ENCODE assay signal across 11 cellular contexts in genomic region chr7:155665957-155666287, GRCh38. TPM values are rescaled to one million over a fixed set of nuclear protein-coding genes. Genes with fewer than 3 reads are reported as not detected.
A peak's percentile ranks its signal among the peaks of the same experiment; 100 is the strongest.
DNase-seq lines count a peak whose midpoint lies in the region; ATAC-seq and TF ChIP-seq lines count a peak whose summit lies in the region.
"Had no signal": no experiment of that assay in that cellular context is flagged by ENCODE, and none has a peak within 500 bp of the region (broad histone marks: within the 10 kb centered on the region; RNA-seq: fewer than 3 reads in every experiment).

No MANE protein-coding gene starts in this region.

- H3K36me3 ChIP-seq in smooth muscle cell (ENCODE audit: low read depth) (no peaks in the 10 kb centered on the region), H7 (replicated peaks; ENCODE audit: control insufficient read depth, insufficient read depth, low read length) (no peaks in the 10 kb centered on the region; the same call in 1 of the 2 replicates)

- H3K27ac ChIP-seq in smooth muscle cell (ENCODE audit: low read depth): peak overlapping the region; percentile 81

- CTCF ChIA-PET in activated CD4-positive, alpha-beta T cell treated with anti-CD3 and anti-CD28 coated beads for 36 hours (lab: Charles Lee): interaction anchor here (0.6 to 1.3 kb wide), 5 partner anchors 16 to 102 kb away, joined by 3 to 4 read pairs (median 3); no protein-coding TSS in a partner anchor

- H3K4me1 ChIP-seq in smooth muscle cell (ENCODE audit: low read depth): peaks cover 10% of the 10 kb centered on the region

- intact Hi-C loops in activated CD4-positive, alpha-beta T cell treated with anti-CD3 and anti-CD28 coated beads for 36 hours (cut with DNase I, micrococcal nuclease): no loop called here
- intact Hi-C loops in head of caudate nucleus (cut with DNase I): no loop called here

- H3K27me3 Mint-ChIP-seq in activated CD4-positive, alpha-beta T cell treated with anti-CD3 and anti-CD28 coated beads for 36 hours: no peaks in the 10 kb centered on the region
- H3K27me3 Mint-ChIP-seq: B cell had no signal

- TF ChIP-seq CTCF in smooth muscle cell (IDR thresholded peaks at IDR 0.05; ENCODE audit: borderline replicate concordance, insufficient read depth, poor library complexity, severe bottlenecking): no peak

- H3F3A ChIP-seq in smooth muscle cell (ENCODE audit: low read depth): peaks cover 19% of the 10 kb centered on the region

- no peaks in the 10 kb centered on the region for H3K27me3 ChIP-seq in smooth muscle cell (ENCODE audit: low read depth)
- no peaks in the 10 kb centered on the region for H3K27me3 ChIP-seq in H7 (ENCODE audit: control insufficient read depth, insufficient read depth, low read length)

- H4K20me1 ChIP-seq in smooth muscle cell (ENCODE audit: low read depth): peaks cover 99% of the 10 kb centered on the region

- no peak for TF ChIP-seq POLR2A in erythroblast (IDR thresholded peaks at IDR 0.05; ENCODE audit: low read length)

- no peaks in the 10 kb centered on the region for H3K9me3 ChIP-seq in smooth muscle cell (replicated peaks; ENCODE audit: low read depth)

- peak overlapping the region; percentile 64 for H3K4me2 ChIP-seq in smooth muscle cell

- no peak overlapping the region for H2AFZ ChIP-seq in smooth muscle cell (ENCODE audit: low read depth)

- peaks cover 20% of the 10 kb centered on the region for H3K36me3 Mint-ChIP-seq in activated CD4-positive, alpha-beta T cell treated with anti-CD3 and anti-CD28 coated beads for 36 hours (ENCODE audit: low read depth)

- POLR2A ChIA-PET in activated CD4-positive, alpha-beta T cell treated with anti-CD3 and anti-CD28 coated beads for 36 hours (lab: Charles Lee): interaction anchor here (0.6 to 1.0 kb wide), 3 partner anchors 9 to 22 kb away, joined by 3 to 5 read pairs (median 3); partner anchors contain the start of gene RBM33

- WGBS in smooth muscle cell (ENCODE audit: low lambda C conversion rate): 6% methylated on average over 3 of the region's 3 CpGs

- peaks cover 83% of the 10 kb centered on the region for H3K4me1 Mint-ChIP-seq in activated CD4-positive, alpha-beta T cell treated with anti-CD3 and anti-CD28 coated beads for 36 hours

- peak; percentile 95 for ATAC-seq in activated CD4-positive, alpha-beta T cell treated with anti-CD3 and anti-CD28 coated beads for 36 hours

- DNase-seq in activated CD4-positive, alpha-beta T cell treated with anti-CD3 and anti-CD28 coated beads for 36 hours: no peak
- no peak for DNase-seq in activated CD4-positive, alpha-beta T cell treated with anti-CD3 and anti-CD28 coated beads, Interleukin-2, amount 50 U/mL, for 48 hours
- DNase-seq in RKO (ENCODE audit: low spot score) (peak; percentile 91), erythroblast (lab: John Stamatoyannopoulos, UW) (peak; percentile 30 to 56), smooth muscle cell (lab: John Stamatoyannopoulos, UW; ENCODE audit: unreplicated experiment) (no peak), head of caudate nucleus (no peak), H7 (no peak)
- DNase-seq in activated effector memory CD4-positive, alpha-beta T cell treated with Interleukin-2 at 50 U/mL for 16 hours: no peak
- DNase-seq: activated CD4-positive, alpha-beta T cell treated with anti-CD3 and anti-CD28 coated beads for 1 hour; effector CD8-positive, alpha-beta T cell had no signal

- H3K4me3 ChIP-seq in smooth muscle cell (no peak overlapping the region), H7 (ENCODE audit: insufficient read depth, low read depth, low read length) (no peak overlapping the region)

- no peak overlapping the region for H3K4me3 Mint-ChIP-seq in activated CD4-positive, alpha-beta T cell treated with anti-CD3 and anti-CD28 coated beads for 36 hours
- H3K4me3 Mint-ChIP-seq: B cell had no signal

- no peaks in the 10 kb centered on the region for H3K9me3 Mint-ChIP-seq in activated CD4-positive, alpha-beta T cell treated with anti-CD3 and anti-CD28 coated beads for 36 hours (ENCODE audit: low read depth)

- H3K27ac Mint-ChIP-seq in activated CD4-positive, alpha-beta T cell treated with anti-CD3 and anti-CD28 coated beads for 36 hours: peak overlapping the region; percentile 61
- H3K27ac Mint-ChIP-seq: B cell had no signal

- H3K79me2 ChIP-seq in smooth muscle cell (ENCODE audit: low read depth): peaks cover 90% of the 10 kb centered on the region

- no peak overlapping the region for H3K9ac ChIP-seq in smooth muscle cell (ENCODE audit: low read depth)

RNA-seq across cellular contexts. Expression of gene RBM33, which starts 21.5 kb away (rescaled TPM):
- 10 to 100 TPM; 67.6 to 81.1 TPM for total RNA-seq in activated CD4-positive, alpha-beta T cell treated with anti-CD3 and anti-CD28 coated beads for 36 hours
- total RNA-seq in smooth muscle cell: 16.2 and 22.5 TPM in 2 replicates
- polyA plus RNA-seq in smooth muscle cell: 25.3 and 45.7 TPM in 2 replicates
- 15.4 and 22.3 TPM in 2 replicates for total RNA-seq in H7 (2014; rRNA removed; shearing (Covaris generic))

Comparison
In these comparisons a context has a peak if more than half of its experiments do, and no peak if none do; other contexts are left out.
1. DNase-seq: peak in RKO (single experiment) and erythroblast (2 of 2); none in activated CD4-positive, alpha-beta T cell treated with anti-CD3 and anti-CD28 coated beads for 36 hours (single experiment), activated CD4-positive, alpha-beta T cell treated with anti-CD3 and anti-CD28 coated beads, Interleukin-2, amount 50 U/mL, for 48 hours (0 of 2), smooth muscle cell (single experiment), activated effector memory CD4-positive, alpha-beta T cell treated with Interleukin-2 at 50 U/mL for 16 hours (single experiment), head of caudate nucleus (0 of 42) and H7 (single experiment).